Comparison of ENCODE assay signal across 38 cellular contexts in genomic region chr4:69600013-69600412, GRCh38. TPM values are rescaled to one million over a fixed set of nuclear protein-coding genes. Genes with fewer than 3 reads are reported as not detected.
"Had no signal": no experiment of that assay in that cellular context is flagged by ENCODE, and none has a peak within 500 bp of the region (broad histone marks: within the 10 kb centered on the region; RNA-seq: fewer than 3 reads in every experiment).

No MANE protein-coding gene starts in this region.

- FAIRE-seq: astrocyte, TTC549 had no signal

- H3K36me3 ChIP-seq: adrenal gland, brain microvascular endothelial cell, breast epithelium had no signal

- H3K27ac ChIP-seq: adrenal gland, body of pancreas, brain microvascular endothelial cell, breast epithelium, VCaP had no signal

- DNase-seq: activated B cell treated with CpG ODN at 0.5 μM for 24 hours; activated CD4-positive, alpha-beta memory T cell treated with anti-CD3 and anti-CD28 coated beads, Interleukin-2, amount 10 ng/mL, durations not matched to agents 7 days and 5 days; activated CD4-positive, alpha-beta T cell treated with anti-CD3 and anti-CD28 coated beads for 4 hours; activated CD4-positive, alpha-beta T cell treated with anti-CD3 and anti-CD28 coated beads, Interleukin-2, amount 10 ng/mL, durations not matched to agents 24 days and 14 days; activated CD4-positive, alpha-beta T cell treated with anti-CD3 and anti-CD28 coated beads, Interleukin-2, amount 50 U/mL, for 48 hours; activated CD4-positive, CD25-positive, alpha-beta regulatory T cell treated with anti-CD3 and anti-CD28 coated beads, Interleukin-2, amount 50 U/mL, for 72 hours; activated CD8-positive, alpha-beta memory T cell treated with anti-CD3 and anti-CD28 coated beads for 24 hours; activated CD8-positive, alpha-beta memory T cell treated with anti-CD3 and anti-CD28 coated beads, Interleukin-2, amount 10 ng/mL, durations not matched to agents 7 days and 5 days; activated CD8-positive, alpha-beta memory T cell treated with anti-CD3 and anti-CD28 coated beads, Interleukin-2, amount 50 U/mL, for 48 hours; activated CD8-positive, alpha-beta T cell treated with anti-CD3 and anti-CD28 coated beads, Interleukin-2, amount 10 ng/mL, durations not matched to agents 7 days and 5 days; activated effector memory CD4-positive, alpha-beta T cell treated with anti-CD3 and anti-CD28 coated beads, Interleukin-2, amount 50 U/mL, for 16 hours; activated gamma-delta T cell treated with Interleukin-2 at 50 U/mL for 16 hours; activated naive CD4-positive, alpha-beta T cell; activated naive CD4-positive, alpha-beta T cell treated with anti-CD3 and anti-CD28 coated beads for 36 hours; activated naive CD4-positive, alpha-beta T cell treated with anti-CD3 and anti-CD28 coated beads, Interleukin-2, amount 50 U/mL, for 16 hours; activated naive CD8-positive, alpha-beta T cell treated with anti-CD3 and anti-CD28 coated beads for 36 hours; activated T-cell treated with anti-CD3 and anti-CD28 coated beads, Interleukin-2, amount 50 U/mL, for 24 hours; activated T-cell treated with anti-CD3 and anti-CD28 coated beads, Interleukin-2, amount 50 U/mL, for 48 hours; adrenal gland; amniotic stem cell; aorta; body of pancreas; brain microvascular endothelial cell; central memory CD4-positive, alpha-beta T cell; T-helper 1 cell; T-helper 2 cell; T-helper 9 cell had no signal

- ATAC-seq: activated CD8-positive, alpha-beta memory T cell treated with anti-CD3 and anti-CD28 coated beads, Interleukin-2, amount 10 ng/mL, durations not matched to agents 7 days and 5 days; activated CD8-positive, alpha-beta T cell treated with anti-CD3 and anti-CD28 coated beads, Interleukin-2, amount 10 ng/mL, durations not matched to agents 7 days and 5 days; activated naive CD4-positive, alpha-beta T cell treated with anti-CD3 and anti-CD28 coated beads, Interleukin-2, amount 50 U/mL, for 72 hours; activated T-helper 17 cell treated with anti-CD3 and anti-CD28 coated beads, Interleukin-2, amount 50 U/mL, for 72 hours; body of pancreas had no signal

- H3K4me1 Mint-ChIP-seq: activated B cell treated with CpG ODN at 0.5 μM for 24 hours; activated CD4-positive, alpha-beta memory T cell treated with anti-CD3 and anti-CD28 coated beads, Interleukin-2, amount 10 ng/mL, durations not matched to agents 7 days and 5 days; activated CD4-positive, alpha-beta T cell treated with anti-CD3 and anti-CD28 coated beads, Interleukin-2, amount 10 ng/mL, durations not matched to agents 24 days and 14 days; activated CD8-positive, alpha-beta memory T cell treated with anti-CD3 and anti-CD28 coated beads, Interleukin-2, amount 10 ng/mL, durations not matched to agents 7 days and 5 days; activated naive CD8-positive, alpha-beta T cell treated with anti-CD3 and anti-CD28 coated beads for 36 hours; activated T-helper 17 cell treated with anti-CD3 and anti-CD28 coated beads, Interleukin-2, amount 50 U/mL, for 72 hours had no signal

- H3K4me1 ChIP-seq: adrenal gland, body of pancreas, breast epithelium had no signal

- H3K27me3 Mint-ChIP-seq: activated B cell treated with CpG ODN at 0.5 μM for 24 hours; activated CD4-positive, alpha-beta memory T cell treated with anti-CD3 and anti-CD28 coated beads, Interleukin-2, amount 10 ng/mL, durations not matched to agents 7 days and 5 days; activated CD4-positive, alpha-beta T cell treated with anti-CD3 and anti-CD28 coated beads, Interleukin-2, amount 10 ng/mL, durations not matched to agents 24 days and 14 days; activated CD8-positive, alpha-beta memory T cell treated with anti-CD3 and anti-CD28 coated beads, Interleukin-2, amount 10 ng/mL, durations not matched to agents 7 days and 5 days; activated naive CD8-positive, alpha-beta T cell treated with anti-CD3 and anti-CD28 coated beads for 36 hours; activated T-cell treated with anti-CD3 and anti-CD28 coated beads, Interleukin-2, amount 50 U/mL, for 24 hours; activated T-helper 17 cell treated with anti-CD3 and anti-CD28 coated beads, Interleukin-2, amount 50 U/mL, for 72 hours had no signal

- H3K9me3 Mint-ChIP-seq: activated B cell treated with CpG ODN at 0.5 μM for 24 hours; activated CD4-positive, alpha-beta memory T cell treated with anti-CD3 and anti-CD28 coated beads, Interleukin-2, amount 10 ng/mL, durations not matched to agents 7 days and 5 days; activated CD4-positive, alpha-beta T cell treated with anti-CD3 and anti-CD28 coated beads, Interleukin-2, amount 10 ng/mL, durations not matched to agents 24 days and 14 days; activated naive CD4-positive, alpha-beta T cell treated with anti-CD3 and anti-CD28 coated beads for 36 hours; activated naive CD4-positive, alpha-beta T cell treated with anti-CD3 and anti-CD28 coated beads, Interleukin-2, amount 50 U/mL, for 72 hours; activated naive CD8-positive, alpha-beta T cell treated with anti-CD3 and anti-CD28 coated beads for 36 hours; activated T-cell treated with anti-CD3 and anti-CD28 coated beads, Interleukin-2, amount 50 U/mL, for 24 hours; activated T-helper 1 cell treated with anti-CD3 and anti-CD28 coated beads, Interleukin-12 subunit alpha, Interleukin-12 subunit beta, Interleukin-2, Interleukin-4 antibody, amounts not matched to agents 30 ng/mL and 10 ng/mL and 1 ng/mL, durations not matched to agents 14 hours and 24 hours and 36 hours; activated T-helper 17 cell treated with anti-CD3 and anti-CD28 coated beads, Interleukin-2, amount 50 U/mL, for 72 hours; T-helper 1 cell treated with Interleukin-12 subunit alpha and Interleukin-12 subunit beta and Interleukin-4 antibody, amounts not matched to agents 30 μg/mL and 1 μg/mL, for 36 hours; T-helper 2 cell treated with Interferon-gamma antibody and Interleukin-4, amounts not matched to agents 5 μg/mL and 100 μg/mL, for 36 hours had no signal

- H3K27me3 ChIP-seq: adrenal gland, body of pancreas, brain microvascular endothelial cell, breast epithelium had no signal

- H3K4me3 Mint-ChIP-seq: activated B cell treated with CpG ODN at 0.5 μM for 24 hours; activated CD4-positive, alpha-beta memory T cell treated with anti-CD3 and anti-CD28 coated beads, Interleukin-2, amount 10 ng/mL, durations not matched to agents 7 days and 5 days; activated CD4-positive, alpha-beta T cell treated with anti-CD3 and anti-CD28 coated beads, Interleukin-2, amount 10 ng/mL, durations not matched to agents 24 days and 14 days; activated CD8-positive, alpha-beta memory T cell treated with anti-CD3 and anti-CD28 coated beads, Interleukin-2, amount 10 ng/mL, durations not matched to agents 7 days and 5 days; activated CD8-positive, alpha-beta T cell treated with anti-CD3 and anti-CD28 coated beads, Interleukin-2, amount 10 ng/mL, durations not matched to agents 7 days and 5 days; activated naive CD4-positive, alpha-beta T cell treated with anti-CD3 and anti-CD28 coated beads for 36 hours; activated naive CD8-positive, alpha-beta T cell treated with anti-CD3 and anti-CD28 coated beads for 36 hours; activated T-cell treated with anti-CD3 and anti-CD28 coated beads, Interleukin-2, amount 50 U/mL, for 24 hours; activated T-helper 1 cell treated with anti-CD3 and anti-CD28 coated beads, Interleukin-12 subunit alpha, Interleukin-12 subunit beta, Interleukin-2, Interleukin-4 antibody, amounts not matched to agents 30 ng/mL and 10 ng/mL and 1 ng/mL, durations not matched to agents 14 hours and 24 hours and 36 hours; activated T-helper 17 cell treated with anti-CD3 and anti-CD28 coated beads, Interleukin-2, amount 50 U/mL, for 72 hours; T-helper 1 cell treated with Interleukin-12 subunit alpha and Interleukin-12 subunit beta and Interleukin-4 antibody, amounts not matched to agents 30 μg/mL and 1 μg/mL, for 36 hours; T-helper 2 cell treated with Interferon-gamma antibody and Interleukin-4, amounts not matched to agents 5 μg/mL and 100 μg/mL, for 36 hours had no signal

- H3K4me3 ChIP-seq: adrenal gland, body of pancreas, breast epithelium had no signal

- H3K9me3 ChIP-seq: adrenal gland, body of pancreas, breast epithelium had no signal

- H3K27ac Mint-ChIP-seq: activated B cell treated with CpG ODN at 0.5 μM for 24 hours; activated CD4-positive, alpha-beta memory T cell treated with anti-CD3 and anti-CD28 coated beads, Interleukin-2, amount 10 ng/mL, durations not matched to agents 7 days and 5 days; activated CD4-positive, alpha-beta T cell treated with anti-CD3 and anti-CD28 coated beads, Interleukin-2, amount 10 ng/mL, durations not matched to agents 24 days and 14 days; activated CD8-positive, alpha-beta memory T cell treated with anti-CD3 and anti-CD28 coated beads, Interleukin-2, amount 10 ng/mL, durations not matched to agents 7 days and 5 days; activated CD8-positive, alpha-beta T cell treated with anti-CD3 and anti-CD28 coated beads, Interleukin-2, amount 10 ng/mL, durations not matched to agents 7 days and 5 days; activated naive CD4-positive, alpha-beta T cell treated with anti-CD3 and anti-CD28 coated beads for 36 hours; activated naive CD4-positive, alpha-beta T cell treated with anti-CD3 and anti-CD28 coated beads, Interleukin-2, amount 50 U/mL, for 72 hours; activated naive CD8-positive, alpha-beta T cell treated with anti-CD3 and anti-CD28 coated beads for 36 hours; activated T-cell treated with anti-CD3 and anti-CD28 coated beads, Interleukin-2, amount 50 U/mL, for 24 hours; activated T-helper 1 cell treated with anti-CD3 and anti-CD28 coated beads, Interleukin-12 subunit alpha, Interleukin-12 subunit beta, Interleukin-2, Interleukin-4 antibody, amounts not matched to agents 30 ng/mL and 10 ng/mL and 1 ng/mL, durations not matched to agents 14 hours and 24 hours and 36 hours; activated T-helper 17 cell treated with anti-CD3 and anti-CD28 coated beads, Interleukin-2, amount 50 U/mL, for 72 hours; T-helper 1 cell treated with Interleukin-12 subunit alpha and Interleukin-12 subunit beta and Interleukin-4 antibody, amounts not matched to agents 30 μg/mL and 1 μg/mL, for 36 hours; T-helper 2 cell treated with Interferon-gamma antibody and Interleukin-4, amounts not matched to agents 5 μg/mL and 100 μg/mL, for 36 hours had no signal

- H3K36me3 Mint-ChIP-seq: activated CD8-positive, alpha-beta memory T cell treated with anti-CD3 and anti-CD28 coated beads, Interleukin-2, amount 10 ng/mL, durations not matched to agents 7 days and 5 days; activated naive CD4-positive, alpha-beta T cell treated with anti-CD3 and anti-CD28 coated beads, Interleukin-2, amount 50 U/mL, for 72 hours; activated naive CD8-positive, alpha-beta T cell treated with anti-CD3 and anti-CD28 coated beads for 36 hours had no signal

RNA-seq across cellular contexts. Expression of gene UGT2A2, which starts 39.4 kb away (rescaled TPM):
- total RNA-seq: activated B cell treated with CpG ODN at 0.5 μM for 24 hours; activated CD4-positive, alpha-beta memory T cell treated with anti-CD3 and anti-CD28 coated beads, Interleukin-2, amount 10 ng/mL, durations not matched to agents 7 days and 5 days; activated CD4-positive, alpha-beta T cell treated with anti-CD3 and anti-CD28 coated beads, Interleukin-2, amount 10 ng/mL, durations not matched to agents 24 days and 14 days; activated CD8-positive, alpha-beta memory T cell treated with anti-CD3 and anti-CD28 coated beads, Interleukin-2, amount 10 ng/mL, durations not matched to agents 7 days and 5 days; activated CD8-positive, alpha-beta T cell treated with anti-CD3 and anti-CD28 coated beads, Interleukin-2, amount 10 ng/mL, durations not matched to agents 7 days and 5 days; activated naive CD4-positive, alpha-beta T cell treated with anti-CD3 and anti-CD28 coated beads for 36 hours; activated naive CD4-positive, alpha-beta T cell treated with anti-CD3 and anti-CD28 coated beads, Interleukin-2, amount 50 U/mL, for 72 hours; activated naive CD8-positive, alpha-beta T cell treated with anti-CD3 and anti-CD28 coated beads for 36 hours; activated T-helper 1 cell treated with anti-CD3 and anti-CD28 coated beads, Interleukin-12 subunit alpha, Interleukin-12 subunit beta, Interleukin-2, Interleukin-4 antibody, amounts not matched to agents 30 ng/mL and 10 ng/mL and 1 ng/mL, durations not matched to agents 14 hours and 24 hours and 36 hours; activated T-helper 17 cell treated with anti-CD3 and anti-CD28 coated beads, Interleukin-2, amount 50 U/mL, for 72 hours; adrenal gland; aorta; astrocyte; body of pancreas; breast epithelium; cardiac septum; cerebellum had no signal
- polyA plus RNA-seq: adrenal gland, aorta had no signal

RNA-seq across cellular contexts. Expression of gene UGT2A1, which starts 53.0 kb away (rescaled TPM):
- total RNA-seq: activated B cell treated with CpG ODN at 0.5 μM for 24 hours; activated CD4-positive, alpha-beta memory T cell treated with anti-CD3 and anti-CD28 coated beads, Interleukin-2, amount 10 ng/mL, durations not matched to agents 7 days and 5 days; activated CD4-positive, alpha-beta T cell treated with anti-CD3 and anti-CD28 coated beads, Interleukin-2, amount 10 ng/mL, durations not matched to agents 24 days and 14 days; activated CD8-positive, alpha-beta memory T cell treated with anti-CD3 and anti-CD28 coated beads, Interleukin-2, amount 10 ng/mL, durations not matched to agents 7 days and 5 days; activated CD8-positive, alpha-beta T cell treated with anti-CD3 and anti-CD28 coated beads, Interleukin-2, amount 10 ng/mL, durations not matched to agents 7 days and 5 days; activated naive CD4-positive, alpha-beta T cell treated with anti-CD3 and anti-CD28 coated beads for 36 hours; activated naive CD4-positive, alpha-beta T cell treated with anti-CD3 and anti-CD28 coated beads, Interleukin-2, amount 50 U/mL, for 72 hours; activated naive CD8-positive, alpha-beta T cell treated with anti-CD3 and anti-CD28 coated beads for 36 hours; activated T-helper 1 cell treated with anti-CD3 and anti-CD28 coated beads, Interleukin-12 subunit alpha, Interleukin-12 subunit beta, Interleukin-2, Interleukin-4 antibody, amounts not matched to agents 30 ng/mL and 10 ng/mL and 1 ng/mL, durations not matched to agents 14 hours and 24 hours and 36 hours; activated T-helper 17 cell treated with anti-CD3 and anti-CD28 coated beads, Interleukin-2, amount 50 U/mL, for 72 hours; adrenal gland; aorta; astrocyte; body of pancreas; breast epithelium; cardiac septum; cerebellum had no signal
- polyA plus RNA-seq: adrenal gland, aorta had no signal
